24 cellular contexts compared by ENCODE assay signal in genomic region chr2:24285484-24286152, GRCh38.
DNase-seq lines count a peak whose midpoint lies in the region; ATAC-seq, FAIRE-seq and TF ChIP-seq lines count a peak whose summit lies in the region.
"Had no signal": no experiment of that assay in that cellular context is flagged by ENCODE, and none has a peak within 500 bp of the region (broad histone marks: within the 10 kb centered on the region; RNA-seq: fewer than 3 reads in every experiment).

No MANE protein-coding gene starts in this region.

- H3K27ac Mint-ChIP-seq in H9, result no peak overlapping the region
- H3K27ac Mint-ChIP-seq: B cell; CD8-positive, alpha-beta T cell had no signal

- FAIRE-seq in HepG2 (lab: Jason Lieb, UNC) (no peak), pancreas (lab: Jason Lieb, UNC) (peak; percentile 23)
- FAIRE-seq: GM19239, H1 had no signal

- peaks cover 0 to 7% (median 3%) of the 10 kb centered on the region in 4 donors for H3K4me1 ChIP-seq in right lobe of liver
- H3K4me1 ChIP-seq in HepG2 (ENCODE audit: insufficient read depth, low read length), result no peaks in the 10 kb centered on the region
- H3K4me1 ChIP-seq in pancreas, result no peaks in the 10 kb centered on the region
- H3K4me1 ChIP-seq in H9 (ENCODE audit: insufficient read depth, low read length), result no peaks in the 10 kb centered on the region
- no peaks in the 10 kb centered on the region for H3K4me1 ChIP-seq in SJCRH30

- H2AK5ac ChIP-seq in H9 (ENCODE audit: insufficient read length, low read length), result no peak overlapping the region

- H2AFZ ChIP-seq in HepG2 (ENCODE audit: low read length) (no peak overlapping the region), H9 (ENCODE audit: low read length) (no peak overlapping the region)
- H2AFZ ChIP-seq: PC-9 had no signal

- H3K9me3 ChIP-seq in right lobe of liver (no peaks in the 10 kb centered on the region), HepG2 (ENCODE audit: low read length) (no peaks in the 10 kb centered on the region), pancreas (no peaks in the 10 kb centered on the region), H9 (ENCODE audit: control insufficient read depth, low read depth, low read length) (no peaks in the 10 kb centered on the region), SJCRH30 (replicated peaks) (no peaks in the 10 kb centered on the region)
- H3K9me3 ChIP-seq: Caco-2 had no signal

- H3K27ac ChIP-seq in right lobe of liver (no peak overlapping the region), HepG2 (ENCODE audit: extremely low read length, insufficient read depth, low read length) (no peak overlapping the region), pancreas (no peak overlapping the region), H9 (ENCODE audit: insufficient read length, low read depth, low read length) (no peak overlapping the region), SJCRH30 (no peak overlapping the region)
- H3K27ac ChIP-seq: C4-2B, PC-9 had no signal

- H3K79me2 ChIP-seq in HepG2 (ENCODE audit: insufficient read depth, low read length) (no peaks in the 10 kb centered on the region), H9 (ENCODE audit: insufficient read depth, low read length) (no peaks in the 10 kb centered on the region)

- TF ChIP-seq EP300 in HepG2 (IDR thresholded peaks at IDR 0.05; ENCODE audit: low read depth in 2 of 2, low read length in 2 of 2) (no peak), HepG2 (CRISPR knock-in tag; IDR thresholded peaks at IDR 0.05; ENCODE audit: borderline replicate concordance) (no peak)

- no peaks in the 10 kb centered on the region for H3K4me1 Mint-ChIP-seq in H9
- H3K4me1 Mint-ChIP-seq: B cell had no signal

- no peak overlapping the region for H3K14ac ChIP-seq in H9 (ENCODE audit: insufficient read depth, low read length)

- WGBS in right lobe of liver (ENCODE audit: insufficient coverage, low coverage, low lambda C conversion rate, missing lambda C conversion rate), result 34% methylated on average over 2 of the region's 2 CpGs
- WGBS in HepG2 (ENCODE audit: low lambda C conversion rate), result 91% methylated on average over 2 of the region's 2 CpGs
- 67 to 82% methylated on average over 2 of the region's 2 CpGs for WGBS in pancreas, 2 donors
- WGBS in H9 (ENCODE audit: extremely low coverage, insufficient read length, low lambda C conversion rate), result no CpG with 5 or more reads among the region's 2 CpGs

- POLR2A ChIA-PET in HepG2 (lab: Yijun Ruan, JAX), result no interaction called here

- TF ChIP-seq CTCF in right lobe of liver (IDR thresholded peaks at IDR 0.05), result no peak
- TF ChIP-seq CTCF in HepG2 (CRISPR knock-in tag; IDR thresholded peaks at IDR 0.05), result no peak
- no peak for TF ChIP-seq CTCF in pancreas (IDR thresholded peaks at IDR 0.05)
- no peak for TF ChIP-seq CTCF in H9 (conservative IDR thresholded peaks at IDR 0.05)

- no peaks in the 10 kb centered on the region for H3K23me2 ChIP-seq in H9 (ENCODE audit: insufficient read length, low read depth, low read length, poor library complexity, severe bottlenecking)

- H4K91ac ChIP-seq in H9 (ENCODE audit: insufficient read length, low read depth, low read length), result no peak overlapping the region

- ATAC-seq in right lobe of liver (peak; percentile 66 to 84 (median 70)), HepG2 (no peak), pancreas (no peak)
- ATAC-seq in stimulated activated naive CD8-positive, alpha-beta T cell treated with anti-CD3 and anti-CD28 coated beads, Interleukin-15, Interleukin-2, amounts not matched to agents 100 U/mL and 50 U/mL, for 24 hours, result no peak
- ATAC-seq: CD8-positive, alpha-beta T cell; HCT116; Right ventricle myocardium inferior had no signal

- H2BK120ac ChIP-seq in H9 (ENCODE audit: low read depth, low read length, poor library complexity, severe bottlenecking), result no peak overlapping the region

- no peak overlapping the region for H2BK15ac ChIP-seq in H9 (ENCODE audit: low read depth, low read length)

- no peak overlapping the region for H3K9ac ChIP-seq in HepG2 (ENCODE audit: insufficient read depth, low read depth, low read length)
- no peak overlapping the region for H3K9ac ChIP-seq in H9 (ENCODE audit: extremely low read depth, insufficient read length, low read length)

- H3K36me3 Mint-ChIP-seq in H9 (ENCODE audit: insufficient read depth in 1 of 3, low read depth in 3 of 3), result no peaks in the 10 kb centered on the region

- no peak overlapping the region for H4K8ac ChIP-seq in H9 (replicated peaks; ENCODE audit: insufficient read length, low read depth, low read length)

- no peak for TF ChIP-seq RAD21 in HepG2 (CRISPR knock-in tag; IDR thresholded peaks at IDR 0.05)

- no peaks in the 10 kb centered on the region for H3K27me3 Mint-ChIP-seq in H9 (ENCODE audit: low read depth)
- H3K27me3 Mint-ChIP-seq: B cell had no signal

- intact Hi-C loops in right lobe of liver (cut with DNase I), result no loop called here
- intact Hi-C loops in HepG2 (cut with micrococcal nuclease; ENCODE audit: unreplicated experiment), result no loop called here
- intact Hi-C loops in pancreas (cut with DNase I), result no loop called here

- no peak overlapping the region for H3K56ac ChIP-seq in H9 (ENCODE audit: insufficient read length, low read depth, low read length)

- H4K20me1 ChIP-seq in HepG2 (ENCODE audit: insufficient read depth, low read length), result no peaks in the 10 kb centered on the region
- no peaks in the 10 kb centered on the region for H4K20me1 ChIP-seq in H9 (ENCODE audit: control insufficient read depth, insufficient read depth, insufficient read length)

- H3K4ac ChIP-seq in H9 (ENCODE audit: low read depth, low read length), result no peak overlapping the region

- H3K18ac ChIP-seq in H9 (ENCODE audit: insufficient read length, low read depth, low read length), result no peak overlapping the region

- CTCF ChIA-PET in HepG2 (lab: Yijun Ruan, JAX; ENCODE audit: low intra/inter-chr PET ratio, low total read pairs), result no interaction called here

- no peak overlapping the region for H3K4me3 Mint-ChIP-seq in H9
- H3K4me3 Mint-ChIP-seq: B cell; CD8-positive, alpha-beta T cell had no signal

- no peak overlapping the region for H4K5ac ChIP-seq in H9 (ENCODE audit: insufficient read length, low read depth, low read length)

- no peak overlapping the region for H3T11ph ChIP-seq in H9 (ENCODE audit: low read length)

- no peaks in the 10 kb centered on the region for H3K9me3 Mint-ChIP-seq in H9
- H3K9me3 Mint-ChIP-seq: CD8-positive, alpha-beta T cell had no signal

- BruUV-seq in HepG2 (replicated peaks; lab: Mats Ljungman, UMichigan), result no TSS peak

- H2BK12ac ChIP-seq in H9 (ENCODE audit: insufficient read length, low read depth, low read length), result no peak overlapping the region

- H3K4me3 ChIP-seq in right lobe of liver (no peak overlapping the region), HepG2 (replicated peaks in 1 of 3; ENCODE audit: insufficient read depth in 1 of 3, low read depth in 2 of 3, low read length in 3 of 3) (no peak overlapping the region), pancreas (no peak overlapping the region), SJCRH30 (no peak overlapping the region)
- H3K4me3 ChIP-seq: PC-9 had no signal

- H3K4me2 ChIP-seq in HepG2 (ENCODE audit: low read depth, low read length) (no peak overlapping the region), H9 (ENCODE audit: insufficient read depth, insufficient read length, low read length) (no peak overlapping the region)
- H3K4me2 ChIP-seq: PC-9 had no signal

- H3K27me3 ChIP-seq in right lobe of liver (no peaks in the 10 kb centered on the region), HepG2 (ENCODE audit: control insufficient read depth in 1 of 2, insufficient read depth in 2 of 2, low read length in 2 of 2) (no peaks in the 10 kb centered on the region), pancreas (no peaks in the 10 kb centered on the region), H9 (ENCODE audit: insufficient read depth, low read length) (no peaks in the 10 kb centered on the region), SJCRH30 (no peaks in the 10 kb centered on the region)

- H3K23ac ChIP-seq in H9 (ENCODE audit: insufficient read length, low read depth, low read length), result no peak overlapping the region

- no peak for DNase-seq in right lobe of liver
- DNase-seq in HepG2 (ENCODE audit: low spot score), result no peak
- peak; percentile 43 for DNase-seq in dermis blood vessel endothelial cell
- no peak for DNase-seq in pancreas
- no peak for DNase-seq in stimulated activated naive CD8-positive, alpha-beta T cell treated with anti-CD3 and anti-CD28 coated beads, Interleukin-15, Interleukin-2, amounts not matched to agents 100 U/mL and 50 U/mL, for 24 hours
- no peak for DNase-seq in H9
- DNase-seq in SJCRH30, result no peak
- DNase-seq: Caco-2; CD8-positive, alpha-beta T cell; DND-41; Kasumi-1; NCI-H1092 treated with DMSO at 0.1 percent for 48 hours; NCI-H1436; NCI-H187; NCI-H446 treated with DMSO at 0.1 percent for 48 hours; NCI-H82; NK-92 treated with Interleukin-12 subunit alpha and Interleukin-12 subunit beta, amount 100 ng/mL, for 24 hours; PC-9 had no signal

- TF ChIP-seq POLR2A in right lobe of liver (IDR thresholded peaks at IDR 0.05) (no peak), HepG2 (IDR thresholded peaks at IDR 0.05; ENCODE audit: insufficient read depth in 1 of 2, low read depth in 2 of 2, low read length in 2 of 2) (no peak)

- H3K79me1 ChIP-seq in H9 (ENCODE audit: insufficient read depth, low read depth, low read length, poor library complexity, severe bottlenecking), result no peaks in the 10 kb centered on the region

- H3K36me3 ChIP-seq in right lobe of liver (peaks cover 0 to 3% (median 0%) of the 10 kb centered on the region in 4 donors), HepG2 (replicated peaks in 1 of 2; ENCODE audit: control insufficient read depth in 1 of 2, insufficient read depth in 2 of 2, low read length in 2 of 2) (no peaks in the 10 kb centered on the region), pancreas (peaks cover 0 to 18% (median 5%) of the 10 kb centered on the region in 3 donors), SJCRH30 (no peaks in the 10 kb centered on the region)

- H2BK20ac ChIP-seq in H9 (ENCODE audit: low read depth, low read length, poor library complexity, severe bottlenecking), result no peak overlapping the region

- no peak overlapping the region for H2BK5ac ChIP-seq in H9 (ENCODE audit: insufficient read length, low read length)

- in situ Hi-C loops in HepG2 (cut with HindIII; ENCODE audit: extremely low pct_ligation_motif_present, low pct_unique_long_range_greater_than_20kb), result no loop called here

TF ChIP-seq in HepG2, 621 proteins besides CTCF, POLR2A, EP300 and RAD21 (continues in another document):
- no peak for TF ChIP-seq PHF8 (CRISPR knock-in tag; IDR thresholded peaks at IDR 0.05)
- TF ChIP-seq, protein P1, sequence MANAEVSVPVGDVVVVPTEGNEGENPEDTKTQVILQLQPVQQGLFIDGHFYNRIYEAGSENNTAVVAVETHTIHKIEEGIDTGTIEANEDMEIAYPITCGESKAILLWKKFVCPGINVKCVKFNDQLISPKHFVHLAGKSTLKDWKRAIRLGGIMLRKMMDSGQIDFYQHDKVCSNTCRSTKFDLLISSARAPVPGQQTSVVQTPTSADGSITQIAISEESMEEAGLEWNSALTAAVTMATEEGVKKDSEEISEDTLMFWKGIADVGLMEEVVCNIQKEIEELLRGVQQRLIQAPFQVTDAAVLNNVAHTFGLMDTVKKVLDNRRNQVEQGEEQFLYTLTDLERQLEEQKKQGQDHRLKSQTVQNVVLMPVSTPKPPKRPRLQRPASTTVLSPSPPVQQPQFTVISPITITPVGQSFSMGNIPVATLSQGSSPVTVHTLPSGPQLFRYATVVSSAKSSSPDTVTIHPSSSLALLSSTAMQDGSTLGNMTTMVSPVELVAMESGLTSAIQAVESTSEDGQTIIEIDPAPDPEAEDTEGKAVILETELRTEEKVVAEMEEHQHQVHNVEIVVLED (CRISPR knock-in tag; IDR thresholded peaks at IDR 0.05; ENCODE audit: borderline replicate concordance), result no peak

Comparison
In these comparisons a context has a peak if more than half of its experiments do, and no peak if none do; other contexts are left out.
1. ATAC-seq: peak in right lobe of liver (4 of 4); none in HepG2 (single experiment), pancreas (0 of 4) and stimulated activated naive CD8-positive, alpha-beta T cell treated with anti-CD3 and anti-CD28 coated beads, Interleukin-15, Interleukin-2, amounts not matched to agents 100 U/mL and 50 U/mL, for 24 hours (single experiment).